Comparison of ENCODE assay signal across 8 cellular contexts in genomic region chr10:125149278-125150047, GRCh38. TPM values are rescaled to one million over a fixed set of nuclear protein-coding genes. Genes with fewer than 3 reads are reported as not detected.
DNase-seq lines count a peak whose midpoint lies in the region; ATAC-seq lines count a peak whose summit lies in the region.

No MANE protein-coding gene starts in this region.

- peaks cover 19% of the 10 kb centered on the region for H3K36me3 ChIP-seq in BLaER1

- H3K27ac ChIP-seq in BLaER1, result peak overlapping the region; percentile 70

- peaks cover 100% of the 10 kb centered on the region for H4K20me1 ChIP-seq in BLaER1

- H3K9ac ChIP-seq in BLaER1, result peak overlapping the region; percentile 70; the same call in 1 of the 2 replicates

- ATAC-seq in GM18511 (IDR thresholded peaks at IDR 0.05; ENCODE audit: unreplicated experiment) (no peak), HG02870 (IDR thresholded peaks at IDR 0.05; ENCODE audit: unreplicated experiment) (no peak)

- DNase-seq in NCI-H1092 (lab: John Stamatoyannopoulos, UW), result peak; percentile 64
- DNase-seq in cerebellar cortex (ENCODE audit: low spot score), result peak; percentile 73
- peak; percentile 46 to 87 for DNase-seq in lung microvascular endothelial cell (ENCODE audit: low read depth in 2 of 2)
- no peak for DNase-seq in midbrain (lab: John Stamatoyannopoulos, UW)
- no peak for DNase-seq in central memory CD4-positive, alpha-beta T cell

- H3K27me3 ChIP-seq in BLaER1, result no peaks in the 10 kb centered on the region

- H3K4me1 ChIP-seq in BLaER1, result peaks cover 100% of the 10 kb centered on the region

- peak overlapping the region; percentile 88 for H3K4me2 ChIP-seq in BLaER1

- H3K4me3 ChIP-seq in BLaER1, result peak overlapping the region; percentile 47

- H3K9me3 ChIP-seq in BLaER1, result no peaks in the 10 kb centered on the region

RNA-seq across cellular contexts. Expression of gene CTBP2, which starts 10.9 kb away (rescaled TPM):
- 60.6 and 79.6 TPM in 2 replicates for total RNA-seq in lung microvascular endothelial cell

Comparison
In these comparisons a context has a peak if more than half of its experiments do, and no peak if none do; other contexts are left out.
1. DNase-seq: peak in NCI-H1092 (single experiment), cerebellar cortex (single experiment) and lung microvascular endothelial cell (2 of 2); none in midbrain (single experiment) and central memory CD4-positive, alpha-beta T cell (single experiment).